Comparison of ENCODE assay signal across 25 cellular contexts in genomic region chr5:180251887-180252286, GRCh38. TPM values are rescaled to one million over a fixed set of nuclear protein-coding genes. Genes with fewer than 3 reads are reported as not detected.
"Had no signal": no experiment of that assay in that cellular context is flagged by ENCODE, and none has a peak within 500 bp of the region (broad histone marks: within the 10 kb centered on the region; RNA-seq: fewer than 3 reads in every experiment).

No MANE protein-coding gene starts in this region.

- H3K27ac Mint-ChIP-seq: immature natural killer cell; naive thymus-derived CD4-positive, alpha-beta T cell; nephron progenitor cell; stimulated activated memory B cell treated with anti-CD40 and anti-IgM and Interleukin-4, amounts not matched to agents 10 μg/mL and 1 μg/mL and 100 μg/mL, for 72 hours; stimulated activated naive CD8-positive, alpha-beta T cell treated with anti-CD3 and anti-CD28 coated beads, Interleukin-15, Interleukin-2, amounts not matched to agents 100 ng/mL and 50 ng/mL, for 24 hours; type B pancreatic cell had no signal

- H3K27me3 ChIP-seq: esophagus squamous epithelium, gastroesophageal sphincter, neutrophil, right lobe of liver, spleen, uterus had no signal

- FAIRE-seq: keratinocyte had no signal

- H3K4me3 ChIP-seq: esophagus squamous epithelium, gastroesophageal sphincter, left ventricle myocardium inferior, lung, psoas muscle, right lobe of liver, spleen, uterus had no signal

- H3K36me3 ChIP-seq: uterus had no signal

- ATAC-seq: gastroesophageal sphincter; naive thymus-derived CD4-positive, alpha-beta T cell; psoas muscle; stimulated activated memory B cell treated with anti-CD40 and anti-IgM and Interleukin-4, amounts not matched to agents 10 μg/mL and 1 μg/mL and 100 μg/mL, for 72 hours had no signal

- DNase-seq: effector memory CD4-positive, alpha-beta T cell; esophagus squamous epithelium; foreskin fibroblast; immature natural killer cell; left cardiac atrium; left ventricle myocardium inferior; mesenchymal stem cell; naive thymus-derived CD4-positive, alpha-beta T cell; nephron progenitor cell; psoas muscle; retina; right lobe of liver; spleen; stimulated activated CD4-positive, alpha-beta T cell treated with anti-CD3 and anti-CD28 coated beads, Interleukin-15, amount 100 ng/mL, for 24 hours; stimulated activated CD4-positive, alpha-beta T cell treated with anti-CD3 and anti-CD28 coated beads, Interleukin-1b, Interleukin-23, amount 100 ng/mL, for 48 hours; stimulated activated CD4-positive, alpha-beta T cell treated with anti-CD3 and anti-CD28 coated beads, Interleukin-4, amount 100 ng/mL, for 24 hours; uterus had no signal

- H3K27ac ChIP-seq: esophagus squamous epithelium, gastroesophageal sphincter, left ventricle myocardium inferior, neutrophil, psoas muscle, right lobe of liver, spleen, uterus had no signal

- H3K4me1 ChIP-seq: esophagus squamous epithelium, gastroesophageal sphincter, left ventricle myocardium inferior, psoas muscle, right lobe of liver, spleen, uterus had no signal

- H3K27me3 Mint-ChIP-seq: naive thymus-derived CD4-positive, alpha-beta T cell; stimulated activated memory B cell treated with anti-CD40 and anti-IgM and Interleukin-4, amounts not matched to agents 10 μg/mL and 1 μg/mL and 100 μg/mL, for 72 hours; stimulated activated naive CD8-positive, alpha-beta T cell treated with anti-CD3 and anti-CD28 coated beads, Interleukin-15, Interleukin-2, amounts not matched to agents 100 ng/mL and 50 ng/mL, for 24 hours; type B pancreatic cell had no signal

- H3K4me3 Mint-ChIP-seq: immature natural killer cell; naive thymus-derived CD4-positive, alpha-beta T cell; nephron progenitor cell; stimulated activated memory B cell treated with anti-CD40 and anti-IgM and Interleukin-4, amounts not matched to agents 10 μg/mL and 1 μg/mL and 100 μg/mL, for 72 hours; stimulated activated naive CD8-positive, alpha-beta T cell treated with anti-CD3 and anti-CD28 coated beads, Interleukin-15, Interleukin-2, amounts not matched to agents 100 ng/mL and 50 ng/mL, for 24 hours; type B pancreatic cell had no signal

- H3K4me1 Mint-ChIP-seq: immature natural killer cell; nephron progenitor cell; stimulated activated memory B cell treated with anti-CD40 and anti-IgM and Interleukin-4, amounts not matched to agents 10 μg/mL and 1 μg/mL and 100 μg/mL, for 72 hours had no signal

RNA-seq across cellular contexts. Expression of gene RASGEF1C, which starts 42.9 kb away (rescaled TPM):
- total RNA-seq: epithelial cell of proximal tubule; naive thymus-derived CD4-positive, alpha-beta T cell; psoas muscle had no signal
- polyA plus RNA-seq: immature natural killer cell; keratinocyte; naive thymus-derived CD4-positive, alpha-beta T cell had no signal
